8 cellular contexts compared by ENCODE assay signal in genomic region chr12:127083028-127083949, GRCh38.
DNase-seq lines count a peak whose midpoint lies in the region; ATAC-seq, FAIRE-seq and TF ChIP-seq lines count a peak whose summit lies in the region.

No MANE protein-coding gene starts in this region.

- no peak for TF ChIP-seq EP300 in stomach (IDR thresholded peaks at IDR 0.05)

- ATAC-seq in activated CD4-positive, CD25-positive, alpha-beta regulatory T cell treated with anti-CD3 and anti-CD28 coated beads, Interleukin-2, amount 50 U/mL, for 24 hours: peak; percentile 86 to 93
- ATAC-seq in GM21576 (IDR thresholded peaks at IDR 0.05; ENCODE audit: unreplicated experiment): peak; percentile 96

- no peaks in the 10 kb centered on the region for H3K27me3 ChIP-seq in kidney epithelial cell (ENCODE audit: control insufficient read depth, insufficient read depth, low read length)
- no peaks in the 10 kb centered on the region for H3K27me3 ChIP-seq in stomach

- TF ChIP-seq POLR2A in stomach (IDR thresholded peaks at IDR 0.05): no peak

- no peak for TF ChIP-seq CTCF in kidney epithelial cell (IDR thresholded peaks at IDR 0.05; ENCODE audit: insufficient read depth, low read length, poor library complexity, severe bottlenecking)
- TF ChIP-seq CTCF in stomach (IDR thresholded peaks at IDR 0.05): no peak

- peak overlapping the region in 2 of 5 donors; percentile 35 to 39 for H3K27ac ChIP-seq in stomach

- H3K36me3 ChIP-seq in kidney epithelial cell (ENCODE audit: control insufficient read depth, insufficient read depth, low read length): no peaks in the 10 kb centered on the region
- no peaks in the 10 kb centered on the region for H3K36me3 ChIP-seq in stomach

- FAIRE-seq in HTR-8/SVneo (lab: Jason Lieb, UNC): no peak

- peaks cover 0 to 12% (median 5%) of the 10 kb centered on the region in 4 donors for H3K4me1 ChIP-seq in stomach

- no peaks in the 10 kb centered on the region for H3K9me3 ChIP-seq in stomach

- no peak for DNase-seq in activated CD4-positive, CD25-positive, alpha-beta regulatory T cell treated with anti-CD3 and anti-CD28 coated beads, Interleukin-2, amount 50 U/mL, for 72 hours
- DNase-seq in HTR-8/SVneo (ENCODE audit: insufficient read length, low spot score) (peak; percentile 68), NOMO-1 treated with dmso at 0.1 percent for 144 hours (lab: John Stamatoyannopoulos, UW; ENCODE audit: unreplicated experiment) (peak; percentile 10), T47D (ENCODE audit: low read depth in 1 of 2, low spot score in 1 of 2) (peak; percentile 49 to 79), kidney epithelial cell (ENCODE audit: low read depth) (peak; percentile 73), stomach (no peak)

- WGBS in stomach, 5 donors: 21 to 26% (median 25%) methylated on average over 6 of the region's 6 CpGs

- peak overlapping the region; percentile 22 for H3K4me3 ChIP-seq in kidney epithelial cell (ENCODE audit: low read depth, low read length)
- H3K4me3 ChIP-seq in stomach: peak overlapping the region; percentile 26 to 41 (median 32)

- in situ Hi-C loops in T47D (cut with HindIII; ENCODE audit: low pct_unique_long_range_greater_than_20kb, low sequenced_read_pairs): no loop called here

- intact Hi-C loops in stomach (cut with DNase I; ENCODE audit: low total_unique reads): no loop called here

Comparison
In these comparisons a context has a peak if more than half of its experiments do, and no peak if none do; other contexts are left out.
1. DNase-seq: peak in HTR-8/SVneo (single experiment), NOMO-1 treated with dmso at 0.1 percent for 144 hours (single experiment), T47D (2 of 2) and kidney epithelial cell (single experiment); none in activated CD4-positive, CD25-positive, alpha-beta regulatory T cell treated with anti-CD3 and anti-CD28 coated beads, Interleukin-2, amount 50 U/mL, for 72 hours (single experiment) and stomach (single experiment).